Comparison of ENCODE assay signal across 18 cellular contexts in genomic region chr5:103059525-103059924, GRCh38.
DNase-seq lines count a peak whose midpoint lies in the region; ATAC-seq and TF ChIP-seq lines count a peak whose summit lies in the region.
"Had no signal": no experiment of that assay in that cellular context is flagged by ENCODE, and none has a peak within 500 bp of the region (broad histone marks: within the 10 kb centered on the region; RNA-seq: fewer than 3 reads in every experiment).

No MANE protein-coding gene starts in this region.

- H3K9me2 ChIP-seq in hepatocyte (replicated peaks; ENCODE audit: insufficient read depth) = no peaks in the 10 kb centered on the region

- intact Hi-C loops in ascending aorta (cut with DNase I) = no loop called here

- no peak for DNase-seq in ascending aorta (ENCODE audit: low spot score in 2 of 2)
- no peak for DNase-seq in hepatocyte (ENCODE audit: low spot score)
- no peak for DNase-seq in osteoblast (ENCODE audit: insufficient read length, low spot score, missing footprints)
- no peak for DNase-seq in retina
- no peak for DNase-seq in activated gamma-delta T cell (lab: John Stamatoyannopoulos, UW)
- DNase-seq: AML-193; Caco-2; CD8-positive, alpha-beta memory T cell; DND-41; GDM1; GM23248; H9 had no signal

- H3K4me3 ChIP-seq in ACC112 (ENCODE audit: low read depth, low read length) = no peak overlapping the region
- no peak overlapping the region for H3K4me3 ChIP-seq in ascending aorta
- no peak overlapping the region for H3K4me3 ChIP-seq in hepatocyte
- no peak overlapping the region for H3K4me3 ChIP-seq in osteoblast (ENCODE audit: insufficient read depth, low read length)
- H3K4me3 ChIP-seq: BLaER1, GM23248 had no signal

- H3K27me3 ChIP-seq in ACC112 (ENCODE audit: insufficient read depth, low read length) (no peaks in the 10 kb centered on the region), ascending aorta (no peaks in the 10 kb centered on the region), hepatocyte (no peaks in the 10 kb centered on the region), osteoblast (ENCODE audit: insufficient read depth, low read length) (no peaks in the 10 kb centered on the region)
- H3K27me3 ChIP-seq: BLaER1 had no signal

- no peaks in the 10 kb centered on the region for H3K36me3 ChIP-seq in ACC112 (ENCODE audit: insufficient read depth, low read length)
- no peaks in the 10 kb centered on the region for H3K36me3 ChIP-seq in ascending aorta
- no peaks in the 10 kb centered on the region for H3K36me3 ChIP-seq in hepatocyte (replicated peaks; ENCODE audit: insufficient read depth, low read depth)
- H3K36me3 ChIP-seq in osteoblast (ENCODE audit: insufficient read depth, low read length) = no peaks in the 10 kb centered on the region
- H3K36me3 ChIP-seq: BLaER1 had no signal

- H3K9me3 ChIP-seq in ascending aorta (peaks cover 0 to 4% of the 10 kb centered on the region in 2 donors), hepatocyte (ENCODE audit: low read depth) (no peaks in the 10 kb centered on the region), osteoblast (ENCODE audit: low read depth, low read length) (no peaks in the 10 kb centered on the region)
- H3K9me3 ChIP-seq: BLaER1 had no signal

- H3K79me2 ChIP-seq in ACC112 (ENCODE audit: control insufficient read depth, insufficient read depth, low read length, unreplicated experiment) (no peaks in the 10 kb centered on the region), hepatocyte (no peaks in the 10 kb centered on the region), osteoblast (ENCODE audit: insufficient read depth, low read length) (no peaks in the 10 kb centered on the region)

- TF ChIP-seq CTCF in ascending aorta (IDR thresholded peaks at IDR 0.05) (no peak), hepatocyte (IDR thresholded peaks at IDR 0.05; ENCODE audit: poor library complexity) (no peak), osteoblast (IDR thresholded peaks at IDR 0.05; ENCODE audit: extremely low read depth, low read depth, low read length) (no peak)

- no peaks in the 10 kb centered on the region for H3K4me1 ChIP-seq in ACC112 (ENCODE audit: control insufficient read depth, insufficient read depth, low read length, unreplicated experiment)
- H3K4me1 ChIP-seq in ascending aorta = peaks cover 0 to 6% of the 10 kb centered on the region in 2 donors
- peaks cover 6% of the 10 kb centered on the region for H3K4me1 ChIP-seq in hepatocyte (ENCODE audit: insufficient read depth)
- H3K4me1 ChIP-seq in osteoblast (ENCODE audit: insufficient read depth, low read length) = no peaks in the 10 kb centered on the region
- H3K4me1 ChIP-seq: BLaER1 had no signal

- H3K27ac ChIP-seq in ACC112 (ENCODE audit: low read depth, low read length) (no peak overlapping the region), ascending aorta (peak overlapping the region; percentile 10 to 19), hepatocyte (peak overlapping the region; percentile 15), osteoblast (ENCODE audit: low read depth, low read length) (no peak overlapping the region)
- H3K27ac ChIP-seq: 22Rv1, BLaER1, GM23248 had no signal

- ATAC-seq in HG03045 (IDR thresholded peaks at IDR 0.05; ENCODE audit: unreplicated experiment) = no peak
- no peak for ATAC-seq in HG02981 (IDR thresholded peaks at IDR 0.05; ENCODE audit: unreplicated experiment)
- ATAC-seq: HepG2 had no signal

- H2AFZ ChIP-seq in ACC112 (ENCODE audit: low read length, unreplicated experiment) = peak overlapping the region; percentile 63
- H2AFZ ChIP-seq in hepatocyte = peak overlapping the region; percentile 23
- H2AFZ ChIP-seq in osteoblast (ENCODE audit: low read length) = peak overlapping the region; percentile 55
- H2AFZ ChIP-seq: GM23248 had no signal

- H3K4me2 ChIP-seq in hepatocyte (no peak overlapping the region), osteoblast (ENCODE audit: insufficient read depth, low read length) (no peak overlapping the region)
- H3K4me2 ChIP-seq: BLaER1 had no signal

- no peaks in the 10 kb centered on the region for H4K20me1 ChIP-seq in hepatocyte (ENCODE audit: insufficient read depth, poor library complexity, severe bottlenecking)
- H4K20me1 ChIP-seq in osteoblast (ENCODE audit: insufficient read depth, low read length) = no peaks in the 10 kb centered on the region
- H4K20me1 ChIP-seq: BLaER1 had no signal

- 92% methylated on average over 3 of the region's 3 CpGs for WGBS in hepatocyte (ENCODE audit: low lambda C conversion rate, missing lambda C conversion rate)

Comparison
In these comparisons a context has a peak if more than half of its experiments do, and no peak if none do; other contexts are left out.
1. H3K27ac ChIP-seq: peak in ascending aorta (2 of 2) and hepatocyte (single experiment); none in ACC112 (single experiment) and osteoblast (single experiment).
2. Peak in every context shown above with its lines, with median percentiles within 50 percentile points of each other: H2AFZ ChIP-seq.